In the genomic region with DNA sequence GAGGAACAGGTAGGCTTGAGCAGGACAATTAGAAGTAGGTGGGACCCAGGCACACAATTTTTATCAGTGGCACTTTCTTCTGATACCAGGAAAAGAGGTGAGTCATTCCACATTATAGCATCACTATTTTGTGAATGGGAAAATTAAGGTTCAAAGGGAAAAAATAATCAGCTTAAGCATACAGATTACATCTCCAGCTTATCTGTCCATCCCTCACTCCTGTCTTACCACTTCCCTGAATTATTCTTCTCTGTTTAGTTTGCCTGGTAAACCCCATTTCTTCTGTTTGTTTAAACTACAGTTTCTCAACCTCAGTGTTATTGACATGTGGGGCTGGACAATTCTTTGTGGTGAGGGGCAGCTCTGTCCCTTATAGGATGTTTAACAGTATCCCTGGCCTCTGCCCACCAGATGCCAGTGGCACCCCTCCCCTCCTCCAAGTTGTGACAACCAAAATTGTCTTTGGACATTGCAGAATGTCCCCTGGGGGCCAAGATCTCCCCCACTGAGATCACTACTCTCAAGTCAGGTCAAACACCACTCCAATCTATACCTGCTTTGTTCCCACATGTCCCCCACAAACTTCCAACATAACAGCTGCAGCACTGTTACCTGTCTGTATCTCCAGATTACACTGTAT, we compare ENCODE assay signal across 16 cellular contexts. TPM values are rescaled to one million over a fixed set of nuclear protein-coding genes. Genes with fewer than 3 reads are reported as not detected.
A peak's percentile ranks its signal among the peaks of the same experiment; 100 is the strongest.
DNase-seq lines count a peak whose midpoint lies in the region; ATAC-seq and TF ChIP-seq lines count a peak whose summit lies in the region.
"Had no signal": no experiment of that assay in that cellular context is flagged by ENCODE, and none has a peak within 500 bp of the region (broad histone marks: within the 10 kb centered on the region; RNA-seq: fewer than 3 reads in every experiment).

No MANE protein-coding gene starts in this region.

- peak; percentile 74 for ATAC-seq in mucosa of descending colon
- no peak for ATAC-seq in activated CD4-positive, CD25-positive, alpha-beta regulatory T cell treated with anti-CD3 and anti-CD28 coated beads, Interleukin-2, amount 50 U/mL, for 24 hours
- no peak for ATAC-seq in GM18517 (IDR thresholded peaks at IDR 0.05; ENCODE audit: unreplicated experiment)

- POLR2A ChIA-PET in CD4-positive, alpha-beta memory T cell (lab: Charles Lee; ENCODE audit: partially characterized antibody): interaction anchor here (1.2 to 14.5 kb wide), 2 partner anchors 9 to 36 kb away, joined by 3 to 236 read pairs; a partner anchor contains a TSS
- POLR2A ChIA-PET in HEK293T (lab: Yijun Ruan, JAX): interaction anchor here (1.0 kb wide), 1 partner anchor 14 kb away, joined by 3 read pairs; no protein-coding TSS in a partner anchor

- H3K4me3 ChIP-seq in CD4-positive, alpha-beta memory T cell (ENCODE audit: low read length in 2 of 2): no peak overlapping the region
- no peak overlapping the region for H3K4me3 ChIP-seq in mucosa of descending colon
- H3K4me3 ChIP-seq: smooth muscle cell, thyroid gland had no signal

- peaks cover 17 to 21% of the 10 kb centered on the region in 2 donors for H3K36me3 Mint-ChIP-seq in CD4-positive, alpha-beta memory T cell
- H3K36me3 Mint-ChIP-seq in Calu3 (ENCODE audit: insufficient read depth, unreplicated experiment): peaks cover 14% of the 10 kb centered on the region

- no peaks in the 10 kb centered on the region for H3K27me3 Mint-ChIP-seq in CD4-positive, alpha-beta memory T cell
- H3K27me3 Mint-ChIP-seq in Calu3 (ENCODE audit: unreplicated experiment): no peaks in the 10 kb centered on the region

- no peaks in the 10 kb centered on the region for H3K27me3 ChIP-seq in CD4-positive, alpha-beta memory T cell (ENCODE audit: insufficient read depth, low read length)
- H3K27me3 ChIP-seq: thyroid gland had no signal

- intact Hi-C loops in CD4-positive, alpha-beta memory T cell (cut with micrococcal nuclease): no loop called here
- intact Hi-C loops in Calu3 (cut with micrococcal nuclease; ENCODE audit: unreplicated experiment) (no loop called here), mucosa of descending colon (cut with DNase I, micrococcal nuclease) (no loop called here)

- peak overlapping the region in 5 of 8 donors; percentile 4 to 48 (median 6) for H3K4me3 Mint-ChIP-seq in CD4-positive, alpha-beta memory T cell
- no peak overlapping the region for H3K4me3 Mint-ChIP-seq in Calu3 (ENCODE audit: low read depth, unreplicated experiment)

- no TSS peak for BruUV-seq in Calu3 (replicated peaks; lab: Mats Ljungman, UMichigan)

- peaks cover 39 to 85% (median 61%) of the 10 kb centered on the region in 4 donors for H3K4me1 Mint-ChIP-seq in CD4-positive, alpha-beta memory T cell
- peaks cover 13% of the 10 kb centered on the region for H3K4me1 Mint-ChIP-seq in Calu3 (ENCODE audit: low read depth, unreplicated experiment)

- peaks cover 60% of the 10 kb centered on the region for H3K4me1 ChIP-seq in CD4-positive, alpha-beta memory T cell (ENCODE audit: insufficient read depth, low read length)
- H3K4me1 ChIP-seq in mucosa of descending colon (ENCODE audit: low read depth): peaks cover 9% of the 10 kb centered on the region

- no peak overlapping the region for H3K27ac ChIP-seq in CD4-positive, alpha-beta memory T cell (ENCODE audit: low read depth, low read length)
- H3K27ac ChIP-seq: KMS-11, thyroid gland had no signal

- H3K27ac Mint-ChIP-seq in CD4-positive, alpha-beta memory T cell: peak overlapping the region; percentile 43 to 86 (median 58)
- H3K27ac Mint-ChIP-seq in Calu3 (ENCODE audit: unreplicated experiment): peak overlapping the region; percentile 67

- TF ChIP-seq CTCF in Calu3 (IDR thresholded peaks at IDR 0.05; ENCODE audit: unreplicated experiment) (no peak), mucosa of descending colon (IDR thresholded peaks at IDR 0.05) (no peak)

- H3K9me3 Mint-ChIP-seq in CD4-positive, alpha-beta memory T cell: no peaks in the 10 kb centered on the region
- no peaks in the 10 kb centered on the region for H3K9me3 Mint-ChIP-seq in Calu3 (ENCODE audit: low read depth, unreplicated experiment)

- DNase-seq in CD4-positive, alpha-beta memory T cell: no peak
- DNase-seq in Calu3 (no peak), UCSD-AML1 (lab: John Stamatoyannopoulos, UW; ENCODE audit: unreplicated experiment) (peak; percentile 28), mucosa of descending colon (no peak), HEK293T (ENCODE audit: extremely low spot score) (no peak)
- DNase-seq: activated CD4-positive, alpha-beta T cell treated with anti-CD3 and anti-CD28 coated beads for 4 hours; DMS79; NCI-H146; NCI-H2227 treated with DMSO at 0.1 percent for 48 hours; NK-92 treated with Interleukin-12 subunit alpha and Interleukin-12 subunit beta, amount 100 ng/mL, for 24 hours; RPMI8226; thyroid gland had no signal

- H3K36me3 ChIP-seq in CD4-positive, alpha-beta memory T cell (ENCODE audit: insufficient read depth, low read length): no peaks in the 10 kb centered on the region
- H3K36me3 ChIP-seq in mucosa of descending colon (ENCODE audit: low read depth): no peaks in the 10 kb centered on the region
- H3K36me3 ChIP-seq: thyroid gland had no signal

- CTCF ChIA-PET in CD4-positive, alpha-beta memory T cell (lab: Charles Lee; ENCODE audit: partially characterized antibody): interaction anchor here (0.9 to 2.8 kb wide), 3 partner anchors 10 to 20 kb away, joined by 3 to 15 read pairs (median 3); no protein-coding TSS in a partner anchor
- CTCF ChIA-PET in Calu3 (lab: Charles Lee): interaction anchor here (0.6 kb wide), 1 partner anchor 1844 kb away, joined by 7 read pairs; no protein-coding TSS in a partner anchor
- CTCF ChIA-PET in HEK293T (lab: Yijun Ruan, JAX): interaction anchor here (0.6 to 0.7 kb wide), 2 partner anchors 41 to 397 kb away, joined by 3 read pairs; no protein-coding TSS in a partner anchor

- no peaks in the 10 kb centered on the region for H3K9me3 ChIP-seq in CD4-positive, alpha-beta memory T cell (ENCODE audit: control insufficient read depth in 1 of 2, low read length in 2 of 2)
- no peaks in the 10 kb centered on the region for H3K9me3 ChIP-seq in mucosa of descending colon
- H3K9me3 ChIP-seq: thyroid gland had no signal

TF ChIP-seq in HEK293T, 16 proteins besides CTCF, POLR2A, EP300 and RAD21:
- TF ChIP-seq HDGF (IDR thresholded peaks at IDR 0.05; ENCODE audit: borderline replicate concordance) (no peak), NFRKB (IDR thresholded peaks at IDR 0.05) (no peak), CTBP1 (IDR thresholded peaks at IDR 0.05; ENCODE audit: borderline replicate concordance) (no peak), ELF4 (IDR thresholded peaks at IDR 0.05) (no peak), ZNF384 (IDR thresholded peaks at IDR 0.05) (no peak), FOXA1 (IDR thresholded peaks at IDR 0.05) (no peak), SUZ12 (IDR thresholded peaks at IDR 0.05) (no peak), LEF1 (IDR thresholded peaks at IDR 0.05; ENCODE audit: borderline replicate concordance) (no peak), SP1 (IDR thresholded peaks at IDR 0.05) (no peak), L3MBTL2 (conservative IDR thresholded peaks at IDR 0.05) (no peak), FOXM1 (IDR thresholded peaks at IDR 0.05; ENCODE audit: borderline replicate concordance) (no peak)
- TF ChIP-seq, protein P1, sequence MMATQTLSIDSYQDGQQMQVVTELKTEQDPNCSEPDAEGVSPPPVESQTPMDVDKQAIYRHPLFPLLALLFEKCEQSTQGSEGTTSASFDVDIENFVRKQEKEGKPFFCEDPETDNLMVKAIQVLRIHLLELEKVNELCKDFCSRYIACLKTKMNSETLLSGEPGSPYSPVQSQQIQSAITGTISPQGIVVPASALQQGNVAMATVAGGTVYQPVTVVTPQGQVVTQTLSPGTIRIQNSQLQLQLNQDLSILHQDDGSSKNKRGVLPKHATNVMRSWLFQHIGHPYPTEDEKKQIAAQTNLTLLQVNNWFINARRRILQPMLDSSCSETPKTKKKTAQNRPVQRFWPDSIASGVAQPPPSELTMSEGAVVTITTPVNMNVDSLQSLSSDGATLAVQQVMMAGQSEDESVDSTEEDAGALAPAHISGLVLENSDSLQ (IDR thresholded peaks at IDR 0.05): no peak

RNA-seq across cellular contexts. Expression of a gene that starts 8.5 kb away (rescaled TPM):
- 100 to 1,000 TPM; 154 to 164 TPM for total RNA-seq in CD4-positive, alpha-beta memory T cell
- polyA plus RNA-seq in CD4-positive, alpha-beta memory T cell: 100 to 1,000 TPM; 315 to 533 TPM
- total RNA-seq in Calu3 (2022): 179 and 192 TPM in 2 replicates
- 100 to 1,000 TPM; 116 to 238 (median 132) TPM for total RNA-seq in mucosa of descending colon

RNA-seq across cellular contexts. Expression of a gene that starts 36.3 kb away (rescaled TPM):
- 10 to 100 TPM; 20.3 to 20.6 TPM for total RNA-seq in CD4-positive, alpha-beta memory T cell
- 1 to 10 TPM; 7.2 to 10.0 TPM for polyA plus RNA-seq in CD4-positive, alpha-beta memory T cell
- total RNA-seq in Calu3 (2022) (25.4 and 27.0 TPM in 2 replicates), mucosa of descending colon (10 to 100 TPM; 14.4 to 26.6 (median 17.1) TPM)
